Comparison of ENCODE assay signal across 8 cellular contexts in the genomic region with DNA sequence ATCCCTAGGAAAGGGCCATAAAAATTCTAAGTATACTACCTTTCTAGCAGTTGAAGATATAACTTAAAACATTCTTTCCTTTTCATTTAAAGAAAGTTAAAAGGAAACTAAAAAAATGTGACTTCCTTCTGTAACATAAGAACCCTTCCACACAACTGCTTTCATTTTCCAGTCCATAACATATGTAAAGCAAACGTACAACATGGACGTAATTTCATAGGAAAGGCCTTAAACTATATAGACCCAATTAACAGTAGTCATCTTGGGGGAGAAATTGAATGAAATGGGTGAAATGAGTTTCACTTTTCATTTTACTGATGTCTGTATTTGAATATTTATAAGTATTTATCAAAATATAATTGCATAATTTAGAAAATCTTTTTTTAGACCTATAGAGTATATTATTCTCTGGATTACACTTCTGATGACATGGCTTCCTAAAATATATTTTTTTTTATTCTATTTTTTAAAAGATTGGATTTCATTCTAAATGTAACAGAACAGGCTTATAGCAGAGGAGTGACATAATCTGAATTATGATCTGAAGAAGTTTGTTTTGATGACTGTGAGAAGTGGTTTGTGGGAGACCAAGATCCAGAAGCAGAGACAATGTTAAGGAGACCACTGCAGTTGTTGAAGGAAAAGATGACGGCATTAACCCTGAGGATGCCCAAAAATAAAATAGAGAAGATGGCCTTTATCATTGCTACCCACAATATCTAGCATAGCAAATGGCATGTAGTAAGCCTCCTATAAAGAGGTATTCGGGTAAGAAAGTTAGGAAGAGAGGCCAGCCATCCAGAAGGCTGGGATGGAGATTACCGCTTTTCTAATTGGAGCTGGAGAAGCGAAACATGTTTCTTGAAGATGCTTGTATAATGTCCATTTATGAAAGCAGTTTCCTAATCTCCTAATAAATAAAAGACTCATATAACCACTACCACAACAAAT.
A peak's percentile ranks its signal among the peaks of the same experiment; 100 is the strongest.
DNase-seq lines count a peak whose midpoint lies in the region; ATAC-seq and TF ChIP-seq lines count a peak whose summit lies in the region.

No MANE protein-coding gene starts in this region.

- peak overlapping the region; percentile 36 to 88 (median 64) for H3K4me3 Mint-ChIP-seq in naive B cell

- peak overlapping the region in 4 of 6 donors; percentile 6 to 68 (median 54) for H3K27ac Mint-ChIP-seq in naive B cell

- no peaks in the 10 kb centered on the region for H3K9me3 ChIP-seq in Loucy (ENCODE audit: insufficient read depth, low read depth, low read length)

- TF ChIP-seq CTCF in Loucy (conservative IDR thresholded peaks at IDR 0.05; ENCODE audit: low read length) = no peak

- no peak overlapping the region for H3K27ac ChIP-seq in substantia nigra (ENCODE audit: low read depth, low read length, poor library complexity, severe bottlenecking)

- H4K20me1 ChIP-seq in Loucy (ENCODE audit: insufficient read depth, low read length, poor library complexity, severe bottlenecking) = no peaks in the 10 kb centered on the region

- H3K36me3 Mint-ChIP-seq in naive B cell = peaks cover 0 to 4% of the 10 kb centered on the region in 2 donors

- H3K4me1 Mint-ChIP-seq in naive B cell = peaks cover 15 to 26% (median 20%) of the 10 kb centered on the region in 3 donors

- DNase-seq in naive B cell = no peak
- DNase-seq in NCI-H510A treated with DMSO at 0.1 percent for 48 hours (lab: John Stamatoyannopoulos, UW) = no peak
- DNase-seq in substantia nigra (lab: John Stamatoyannopoulos, UW) = no peak
- no peak for DNase-seq in stimulated activated CD4-positive, alpha-beta T cell treated with anti-CD3 and anti-CD28 coated beads, Interleukin-2, amount 100 ng/mL, for 48 hours
- DNase-seq in SW480 (ENCODE audit: low spot score) = no peak

- no peaks in the 10 kb centered on the region for H3K9me2 ChIP-seq in Loucy (replicated peaks; ENCODE audit: low read depth, low read length)

- H3K79me2 ChIP-seq in Loucy (ENCODE audit: insufficient read depth, low read length) = no peaks in the 10 kb centered on the region

- H3K4me1 ChIP-seq in Loucy (ENCODE audit: insufficient read depth, low read length, poor library complexity, severe bottlenecking) = peaks cover 19% of the 10 kb centered on the region

- peak overlapping the region; percentile 58 for H3K4me3 ChIP-seq in Loucy (ENCODE audit: low read length, poor library complexity, severe bottlenecking)

- no peaks in the 10 kb centered on the region for H3K27me3 Mint-ChIP-seq in naive B cell

- peaks cover 2 to 10% (median 4%) of the 10 kb centered on the region in 7 donors for H3K9me3 Mint-ChIP-seq in naive B cell

- peak overlapping the region; percentile 23 for H3K9ac ChIP-seq in Loucy (ENCODE audit: low read depth, low read length, poor library complexity, severe bottlenecking)

- H3K36me3 ChIP-seq in Loucy (ENCODE audit: insufficient read depth, low read length) = no peaks in the 10 kb centered on the region

- peak overlapping the region; percentile 82 for H2AFZ ChIP-seq in Loucy (ENCODE audit: low read length)

- peak overlapping the region; percentile 78 for H3K4me2 ChIP-seq in Loucy (ENCODE audit: low read depth, low read length, poor library complexity, severe bottlenecking)

- no peaks in the 10 kb centered on the region for H3K27me3 ChIP-seq in Loucy (ENCODE audit: insufficient read depth, low read length, poor library complexity, severe bottlenecking)

- H3F3A ChIP-seq in Loucy (ENCODE audit: low read depth) = no peaks in the 10 kb centered on the region

- ATAC-seq in GM18907 (IDR thresholded peaks at IDR 0.05; ENCODE audit: unreplicated experiment) (peak; percentile 61), HG02588 (IDR thresholded peaks at IDR 0.05; ENCODE audit: unreplicated experiment) (peak; percentile 42), naive B cell (ENCODE audit: low read depth in 2 of 2) (peak; percentile 56 to 69)
